Comparison of ENCODE assay signal across 15 cellular contexts in the genomic region with DNA sequence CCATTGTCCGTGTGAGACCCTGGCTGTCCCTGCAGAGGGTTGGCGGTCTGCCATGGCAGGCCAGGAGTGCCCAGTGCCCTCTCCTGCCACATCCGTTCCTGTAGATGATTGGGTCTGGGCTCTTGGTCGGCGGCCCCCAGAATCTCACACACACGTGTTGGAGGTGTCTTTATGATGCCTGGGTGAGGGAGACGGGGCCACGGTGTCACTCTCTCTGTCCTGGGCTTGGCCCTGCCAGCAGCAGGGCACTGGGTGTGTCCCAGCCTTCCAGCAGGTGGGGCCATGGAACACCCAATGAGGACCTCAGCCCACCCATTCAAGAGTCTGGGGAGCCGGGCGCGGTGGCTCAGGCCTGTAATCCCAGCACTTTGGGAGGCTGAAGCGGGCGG. TPM values are rescaled to one million over a fixed set of nuclear protein-coding genes. Genes with fewer than 3 reads are reported as not detected.
DNase-seq lines count a peak whose midpoint lies in the region; ATAC-seq and TF ChIP-seq lines count a peak whose summit lies in the region.
"Had no signal": no experiment of that assay in that cellular context is flagged by ENCODE, and none has a peak within 500 bp of the region (broad histone marks: within the 10 kb centered on the region; RNA-seq: fewer than 3 reads in every experiment).

No MANE protein-coding gene starts in this region.

- intact Hi-C loops in Panc1 (cut with micrococcal nuclease; ENCODE audit: unreplicated experiment) (no loop called here), heart right ventricle (cut with DNase I) (loop anchor here in 1 of 10 donors (1.0 kb wide), 1 partner anchor 27 kb away; no protein-coding TSS in a partner anchor), MCF 10A (cut with micrococcal nuclease) (no loop called here), left lung (cut with DNase I) (no loop called here)

- DNase-seq in Panc1 (ENCODE audit: low read depth, low spot score) (no peak), heart right ventricle (peak in 1 of 2 donors; percentile 49), osteoblast (ENCODE audit: insufficient read length, low spot score, missing footprints) (no peak), MCF 10A (ENCODE audit: unreplicated experiment) (no peak), AG08395 (ENCODE audit: low spot score) (no peak), OCI-M2 (lab: John Stamatoyannopoulos, UW; ENCODE audit: unreplicated experiment) (no peak), left lung (no peak)
- DNase-seq: activated CD4-positive, alpha-beta T cell treated with anti-CD3 and anti-CD28 coated beads for 1 hour; activated gamma-delta T cell; amniotic stem cell; gastrocnemius medialis; NCI-H2029 treated with DMSO at 0.1 percent for 48 hours; nephron progenitor cell had no signal

- peaks cover 7% of the 10 kb centered on the region for H3K36me3 Mint-ChIP-seq in MCF 10A (ENCODE audit: insufficient read depth, unreplicated experiment)

- TF ChIP-seq CTCF in C4-2B (conservative IDR thresholded peaks at IDR 0.05) (no peak), Panc1 (IDR thresholded peaks at IDR 0.05) (no peak), heart right ventricle (IDR thresholded peaks at IDR 0.05) (peak in 7 of 9 donors; percentile 5 to 41 (median 28)), osteoblast (IDR thresholded peaks at IDR 0.05; ENCODE audit: extremely low read depth, low read depth, low read length) (no peak), MCF 10A (IDR thresholded peaks at IDR 0.05; ENCODE audit: unreplicated experiment) (no peak), left lung (IDR thresholded peaks at IDR 0.05) (no peak)

- H3K4me1 ChIP-seq in Panc1 (ENCODE audit: control insufficient read depth, insufficient read depth, low read length) = no peaks in the 10 kb centered on the region
- H3K4me1 ChIP-seq in heart right ventricle = peaks cover 74 to 100% (median 90%) of the 10 kb centered on the region in 9 donors
- peaks cover 73% of the 10 kb centered on the region for H3K4me1 ChIP-seq in osteoblast (ENCODE audit: insufficient read depth, low read length)
- H3K4me1 ChIP-seq in left lung = peaks cover 33 to 70% of the 10 kb centered on the region in 2 donors

- H2AFZ ChIP-seq in osteoblast (ENCODE audit: low read length) = peak overlapping the region; percentile 47

- peak overlapping the region; percentile 54 for H3K4me2 ChIP-seq in osteoblast (ENCODE audit: insufficient read depth, low read length)

- H3K27ac ChIP-seq in C4-2B (peak overlapping the region; percentile 57), Panc1 (ENCODE audit: low read length) (no peak overlapping the region), heart right ventricle (peak overlapping the region; percentile 30 to 80 (median 52)), osteoblast (ENCODE audit: low read depth, low read length) (no peak overlapping the region), left lung (peak overlapping the region in 1 of 2 donors; percentile 60)
- H3K27ac ChIP-seq: gastrocnemius medialis, SJSA1 had no signal

- H3K4me3 Mint-ChIP-seq in MCF 10A (ENCODE audit: unreplicated experiment) = no peak overlapping the region

- ATAC-seq in Panc1 (peak; percentile 46; the same call in 1 of the 2 replicates), heart right ventricle (peak in 5 of 8 donors; percentile 5 to 17 (median 7)), left lung (no peak)
- ATAC-seq: gastrocnemius medialis had no signal

- H3K27me3 ChIP-seq in Panc1 (ENCODE audit: control insufficient read depth, insufficient read depth, low read length) (no peaks in the 10 kb centered on the region), heart right ventricle (no peaks in the 10 kb centered on the region), osteoblast (ENCODE audit: insufficient read depth, low read length) (no peaks in the 10 kb centered on the region), left lung (no peaks in the 10 kb centered on the region)
- H3K27me3 ChIP-seq: gastrocnemius medialis, SJSA1 had no signal

- H3K36me3 ChIP-seq in Panc1 (ENCODE audit: control insufficient read depth, insufficient read depth, low read length) = no peaks in the 10 kb centered on the region
- H3K36me3 ChIP-seq in heart right ventricle = no peaks in the 10 kb centered on the region
- no peaks in the 10 kb centered on the region for H3K36me3 ChIP-seq in osteoblast (ENCODE audit: insufficient read depth, low read length)
- no peaks in the 10 kb centered on the region for H3K36me3 ChIP-seq in left lung
- H3K36me3 ChIP-seq: gastrocnemius medialis, SJSA1 had no signal

- no peak overlapping the region for H3K4me3 ChIP-seq in Panc1 (ENCODE audit: low read depth in 2 of 2, low read length in 2 of 2)
- H3K4me3 ChIP-seq in heart right ventricle = no peak overlapping the region
- no peak overlapping the region for H3K4me3 ChIP-seq in osteoblast (ENCODE audit: insufficient read depth, low read length)
- no peak overlapping the region for H3K4me3 ChIP-seq in left lung
- H3K4me3 ChIP-seq: gastrocnemius medialis, SJSA1 had no signal

- no peaks in the 10 kb centered on the region for H3K27me3 Mint-ChIP-seq in MCF 10A (ENCODE audit: insufficient read depth, unreplicated experiment)

- no TSS peak for BruUV-seq in Panc1 (replicated peaks; lab: Mats Ljungman, UMichigan)
- BruUV-seq in MCF 10A (replicated peaks; lab: Mats Ljungman, UMichigan) = no TSS peak

- H3K27ac Mint-ChIP-seq in MCF 10A (ENCODE audit: low read depth, unreplicated experiment) = no peak overlapping the region
- H3K27ac Mint-ChIP-seq: nephron progenitor cell had no signal

- in situ Hi-C loops in Panc1 (cut with HindIII; ENCODE audit: low pct_unique_long_range_greater_than_20kb, low sequenced_read_pairs) = no loop called here

- WGBS in heart right ventricle, 2 donors = 60 to 72% methylated on average over 13 of the region's 13 CpGs

- H3K9me3 Mint-ChIP-seq in MCF 10A (ENCODE audit: unreplicated experiment) = no peaks in the 10 kb centered on the region
- H3K9me3 Mint-ChIP-seq: nephron progenitor cell had no signal

- H3K4me1 Mint-ChIP-seq in MCF 10A (ENCODE audit: insufficient read depth, unreplicated experiment) = peaks cover 60% of the 10 kb centered on the region

- no peaks in the 10 kb centered on the region for H3K9me3 ChIP-seq in Panc1 (ENCODE audit: control insufficient read depth, insufficient read depth, low read depth, low read length)
- H3K9me3 ChIP-seq in heart right ventricle = no peaks in the 10 kb centered on the region
- H3K9me3 ChIP-seq in osteoblast (ENCODE audit: low read depth, low read length) = no peaks in the 10 kb centered on the region
- no peaks in the 10 kb centered on the region for H3K9me3 ChIP-seq in left lung
- H3K9me3 ChIP-seq: gastrocnemius medialis, SJSA1 had no signal

- CTCF ChIA-PET in Panc1 (lab: Charles Lee) = interaction anchor here (0.6 to 0.7 kb wide), 2 partner anchors 28 to 309 kb away, joined by 3 to 6 read pairs; no protein-coding TSS in a partner anchor
- CTCF ChIA-PET in MCF 10A (lab: Yijun Ruan, JAX) = interaction anchor here (0.8 to 1.1 kb wide), 4 partner anchors 11 to 340 kb away, joined by 3 to 4 read pairs (median 3); partner anchors contain the start of gene UNC5B

- peaks cover 33% of the 10 kb centered on the region for H3K79me2 ChIP-seq in osteoblast (ENCODE audit: insufficient read depth, low read length)

- POLR2A ChIA-PET in Panc1 (lab: Charles Lee) (no interaction called here), MCF 10A (lab: Yijun Ruan, JAX) (interaction anchor here (1.3 to 10.1 kb wide), 4 partner anchors 14 to 27 kb away, joined by 3 to 146 read pairs (median 32); partner anchors contain the start of gene UNC5B)

- peaks cover 25% of the 10 kb centered on the region for H4K20me1 ChIP-seq in osteoblast (ENCODE audit: insufficient read depth, low read length)

RNA-seq across cellular contexts. Expression of gene UNC5B, which starts 30.2 kb away (rescaled TPM):
- total RNA-seq in Panc1 (2021; ENCODE audit: unreplicated experiment) = 1.1 TPM
- polyA plus RNA-seq in Panc1 (2012; ENCODE audit: insufficient read length) = 0.68 TPM
- total RNA-seq in heart right ventricle = 10 to 100 TPM in 9 of 10 donors, 1 to 10 TPM in 1; 9.0 to 20.6 (median 12.5) TPM
- polyA plus RNA-seq in heart right ventricle = 1 to 10 TPM; 3.3 to 5.9 TPM
- 90.8 and 135 TPM in 2 replicates for total RNA-seq in osteoblast
- total RNA-seq in MCF 10A (2022) = 80.5 and 82.4 TPM in 2 replicates
- total RNA-seq in left lung = 10 to 100 TPM; 14.4 to 20.3 TPM

Comparison
In these comparisons a context has a peak if more than half of its experiments do, and no peak if none do; other contexts are left out.
1. H3K27ac ChIP-seq: peak in C4-2B (single experiment) and heart right ventricle (10 of 10); none in Panc1 (single experiment) and osteoblast (single experiment).
2. CTCF ChIP-seq: peak in heart right ventricle (7 of 9); none in C4-2B (single experiment), Panc1 (single experiment), osteoblast (single experiment), MCF 10A (single experiment) and left lung (0 of 2).